ENCODE assay signal across 8 cellular contexts in genomic region chr3:21330293-21330692, GRCh38.
DNase-seq lines count a peak whose midpoint lies in the region; ATAC-seq and TF ChIP-seq lines count a peak whose summit lies in the region.

No MANE protein-coding gene starts in this region.

- H4K8ac ChIP-seq in neuronal stem cell (ENCODE audit: low read depth, low read length): no peak overlapping the region

- H3K9ac ChIP-seq in neuronal stem cell (ENCODE audit: low read depth, low read length, poor library complexity): no peak overlapping the region
- H3K9ac ChIP-seq in neural progenitor cell: no peak overlapping the region

- no peaks in the 10 kb centered on the region for H4K20me1 ChIP-seq in neural progenitor cell (ENCODE audit: low read depth)

- H2BK5ac ChIP-seq in neuronal stem cell (ENCODE audit: low read length): no peak overlapping the region

- H3K27me3 Mint-ChIP-seq in neural progenitor cell (ENCODE audit: insufficient read depth, low read depth): no peaks in the 10 kb centered on the region

- H3K9me3 Mint-ChIP-seq in neural progenitor cell: no peaks in the 10 kb centered on the region

- no peak overlapping the region for H3K27ac Mint-ChIP-seq in neural progenitor cell

- H3K27ac ChIP-seq in esophagus muscularis mucosa (replicated peaks in 1 of 4) (no peak overlapping the region), neuronal stem cell (replicated peaks; ENCODE audit: low read length) (no peak overlapping the region), neural progenitor cell (no peak overlapping the region)

- no peak overlapping the region for H3K18ac ChIP-seq in neuronal stem cell (ENCODE audit: low read length)

- CTCF ChIA-PET in GM10248 (lab: Yijun Ruan, JAX): no interaction called here

- H4K91ac ChIP-seq in neuronal stem cell (ENCODE audit: low read depth, low read length, poor library complexity): no peak overlapping the region

- no peak overlapping the region for H2BK120ac ChIP-seq in neuronal stem cell (ENCODE audit: low read depth, low read length)

- no peak overlapping the region for H2AK5ac ChIP-seq in neuronal stem cell (ENCODE audit: low read depth, low read length)

- no peak for TF ChIP-seq CTCF in GM10248 (IDR thresholded peaks at IDR 0.05; ENCODE audit: control extremely low read depth, extremely low read depth, low read depth, missing control alignments)
- TF ChIP-seq CTCF in esophagus muscularis mucosa (IDR thresholded peaks at IDR 0.05): no peak
- no peak for TF ChIP-seq CTCF in neural progenitor cell (IDR thresholded peaks at IDR 0.05)

- intact Hi-C loops in esophagus muscularis mucosa (cut with DNase I): no loop called here

- no peak for TF ChIP-seq POLR2A in esophagus muscularis mucosa (IDR thresholded peaks at IDR 0.05; ENCODE audit: low read depth)

- peaks cover 6% of the 10 kb centered on the region for H3K4me1 Mint-ChIP-seq in neural progenitor cell

- no peak overlapping the region for H2BK15ac ChIP-seq in neuronal stem cell (ENCODE audit: low read length)

- H3F3A ChIP-seq in neural progenitor cell (ENCODE audit: low read depth): no peaks in the 10 kb centered on the region

- no peaks in the 10 kb centered on the region for H3K36me3 Mint-ChIP-seq in neural progenitor cell

- no peak for TF ChIP-seq EP300 in esophagus muscularis mucosa (IDR thresholded peaks at IDR 0.05)

- H3K4me2 ChIP-seq in neuronal stem cell (ENCODE audit: insufficient read depth, low read length, poor library complexity, severe bottlenecking) (no peak overlapping the region), neural progenitor cell (no peak overlapping the region)

- H3K27me3 ChIP-seq in esophagus muscularis mucosa: no peaks in the 10 kb centered on the region
- no peaks in the 10 kb centered on the region for H3K27me3 ChIP-seq in neuronal stem cell (ENCODE audit: control insufficient read depth in 3 of 3, insufficient read depth in 3 of 3, low read depth in 1 of 3, low read length in 3 of 3)
- H3K27me3 ChIP-seq in neural progenitor cell: no peaks in the 10 kb centered on the region

- no peaks in the 10 kb centered on the region for H3K79me2 ChIP-seq in neural progenitor cell (ENCODE audit: low read depth)

- ATAC-seq in GM21528 (IDR thresholded peaks at IDR 0.05; ENCODE audit: low FRiP score, unreplicated experiment) (peak; percentile 72), HG03571 (IDR thresholded peaks at IDR 0.05; ENCODE audit: unreplicated experiment) (peak; percentile 64)

- H3K4me3 ChIP-seq in esophagus muscularis mucosa (peak overlapping the region; percentile 8 to 41 (median 20)), neuronal stem cell (ENCODE audit: low read length in 2 of 2) (no peak overlapping the region), neural progenitor cell (no peak overlapping the region)

- no peak overlapping the region for H3K4me3 Mint-ChIP-seq in neural progenitor cell

- H3K14ac ChIP-seq in neuronal stem cell (ENCODE audit: low read length): no peak overlapping the region

- DNase-seq in GM10248 (ENCODE audit: extremely low spot score): peak; percentile 12
- DNase-seq in esophagus muscularis mucosa (ENCODE audit: extremely low spot score): no peak
- DNase-seq in neuronal stem cell (ENCODE audit: low spot score): no peak
- no peak for DNase-seq in NCI-H146 (lab: John Stamatoyannopoulos, UW)
- DNase-seq in globus pallidus (ENCODE audit: low spot score): no peak
- DNase-seq in neural progenitor cell (ENCODE audit: low spot score): no peak

- no peaks in the 10 kb centered on the region for H3K79me1 ChIP-seq in neuronal stem cell (ENCODE audit: low read depth, low read length)

- no peak overlapping the region for H3K23ac ChIP-seq in neuronal stem cell (ENCODE audit: low read depth, low read length, poor library complexity)

- no peak overlapping the region for H2BK12ac ChIP-seq in neuronal stem cell (ENCODE audit: low read length)

- H3K4me1 ChIP-seq in esophagus muscularis mucosa (peaks cover 0 to 15% (median 5%) of the 10 kb centered on the region in 4 donors), neuronal stem cell (ENCODE audit: control insufficient read depth in 2 of 2, insufficient read depth in 1 of 2, low read depth in 1 of 2, low read length in 2 of 2) (peaks cover 0 to 8% of the 10 kb centered on the region in 2 donors), neural progenitor cell (peaks cover 13% of the 10 kb centered on the region)

- no peaks in the 10 kb centered on the region for H3K9me3 ChIP-seq in esophagus muscularis mucosa
- H3K9me3 ChIP-seq in neuronal stem cell (replicated peaks in 1 of 2; ENCODE audit: control insufficient read depth in 2 of 2, insufficient read depth in 1 of 2, low read depth in 1 of 2, low read length in 2 of 2): no peaks in the 10 kb centered on the region
- H3K9me3 ChIP-seq in neural progenitor cell (ENCODE audit: low read depth): no peaks in the 10 kb centered on the region

- POLR2A ChIA-PET in GM10248 (lab: Yijun Ruan, JAX): no interaction called here

- H3K4ac ChIP-seq in neuronal stem cell (ENCODE audit: low read length): no peak overlapping the region

- WGBS in esophagus muscularis mucosa: 41% methylated on average over 2 of the region's 2 CpGs
- WGBS in neuronal stem cell (ENCODE audit: extremely low coverage in 2 of 2, insufficient read length in 2 of 2, insufficient replicate concordance in 1 of 2), 2 donors: no CpG with 5 or more reads among the region's 2 CpGs

- H3K36me3 ChIP-seq in esophagus muscularis mucosa: no peaks in the 10 kb centered on the region
- no peaks in the 10 kb centered on the region for H3K36me3 ChIP-seq in neuronal stem cell (replicated peaks in 1 of 2; ENCODE audit: control insufficient read depth in 2 of 2, insufficient read depth in 2 of 2, low read length in 2 of 2)
- no peaks in the 10 kb centered on the region for H3K36me3 ChIP-seq in neural progenitor cell

- no peak overlapping the region for H2AFZ ChIP-seq in neuronal stem cell (ENCODE audit: low read length)
- no peak overlapping the region for H2AFZ ChIP-seq in neural progenitor cell (replicated peaks)

Comparison
In these comparisons a context has a peak if more than half of its experiments do, and no peak if none do; other contexts are left out.
1. H3K4me3 ChIP-seq: peak in esophagus muscularis mucosa (4 of 4); none in neuronal stem cell (0 of 2) and neural progenitor cell (single experiment).